In genomic region chr1:25245393-25245792, GRCh38 we compare ENCODE assay signal across 10 cellular contexts. TPM values are rescaled to one million over a fixed set of nuclear protein-coding genes. Genes with fewer than 3 reads are reported as not detected.
DNase-seq lines count a peak whose midpoint lies in the region; ATAC-seq and TF ChIP-seq lines count a peak whose summit lies in the region.
"Had no signal": no experiment of that assay in that cellular context is flagged by ENCODE, and none has a peak within 500 bp of the region (broad histone marks: within the 10 kb centered on the region; RNA-seq: fewer than 3 reads in every experiment).

No MANE protein-coding gene starts in this region.

- H3K27ac ChIP-seq in sigmoid colon: peak overlapping the region in 3 of 4 donors; percentile 98 to 100 (median 99)

- TF ChIP-seq CTCF in GM12865 (IDR thresholded peaks at IDR 0.05; ENCODE audit: insufficient read depth, low read depth, low read length, missing control alignments): no peak
- no peak for TF ChIP-seq CTCF in fibroblast of the aortic adventitia (IDR thresholded peaks at IDR 0.05; ENCODE audit: insufficient read depth, low read length)
- no peak for TF ChIP-seq CTCF in sigmoid colon (IDR thresholded peaks at IDR 0.05)

- peaks cover 58 to 67% (median 61%) of the 10 kb centered on the region in 3 donors for H3K4me1 Mint-ChIP-seq in T-cell

- H3K27ac Mint-ChIP-seq in T-cell: peak overlapping the region; percentile 99

- no peak for DNase-seq in GM12865 (ENCODE audit: low read depth)
- DNase-seq in T-cell: no peak
- DNase-seq in fibroblast of the aortic adventitia (ENCODE audit: low read depth): no peak
- no peak for DNase-seq in sigmoid colon
- no peak for DNase-seq in putamen (ENCODE audit: low spot score)
- DNase-seq in NCI-H146 treated with DMSO at 0.1 percent for 48 hours (lab: John Stamatoyannopoulos, UW; ENCODE audit: unreplicated experiment): no peak
- DNase-seq in erythroblast (lab: John Stamatoyannopoulos, UW): no peak
- no peak for DNase-seq in NOMO-1 treated with DMSO at 0.1 percent for 48 hours (lab: John Stamatoyannopoulos, UW; ENCODE audit: unreplicated experiment)
- DNase-seq: thyroid gland had no signal

- intact Hi-C loops in sigmoid colon (cut with DNase I): loop anchor here (10.0 kb wide), 1 partner anchor 569 kb away; the partner anchor contains the start of gene MTFR1L

- peaks cover 20 to 48% (median 28%) of the 10 kb centered on the region in 4 donors for H3K36me3 ChIP-seq in sigmoid colon

- H3K36me3 Mint-ChIP-seq in T-cell: peaks cover 39% of the 10 kb centered on the region

- CTCF ChIA-PET in T-cell (lab: Charles Lee): no interaction called here

- peak overlapping the region; percentile 73 for H3K4me3 ChIP-seq in GM12865 (ENCODE audit: low read depth, low read length)
- H3K4me3 ChIP-seq in fibroblast of the aortic adventitia (ENCODE audit: low read depth, low read length): peak overlapping the region; percentile 100
- peak overlapping the region; percentile 79 to 97 (median 95) for H3K4me3 ChIP-seq in sigmoid colon

- H3K4me1 ChIP-seq in sigmoid colon: peaks cover 0 to 42% (median 33%) of the 10 kb centered on the region in 4 donors

- WGBS in sigmoid colon, 2 donors: 70 to 85% methylated on average over 5 of the region's 5 CpGs

- no peaks in the 10 kb centered on the region for H3K27me3 Mint-ChIP-seq in T-cell

- TF ChIP-seq EP300 in sigmoid colon (IDR thresholded peaks at IDR 0.05): no peak

- no peaks in the 10 kb centered on the region for H3K9me3 ChIP-seq in sigmoid colon
- H3K9me3 ChIP-seq: thyroid gland had no signal

- POLR2A ChIA-PET in T-cell (lab: Charles Lee): interaction anchor here (0.5 to 3.4 kb wide), 8 partner anchors 13 to 1547 kb away, joined by 3 to 37 read pairs (median 4); partner anchors contain the start of gene SYF2 (in 2 of the 2)

- no peaks in the 10 kb centered on the region for H3K27me3 ChIP-seq in sigmoid colon
- H3K27me3 ChIP-seq: thyroid gland had no signal

- peak overlapping the region; percentile 96 to 98 (median 98) for H3K4me3 Mint-ChIP-seq in T-cell

- ATAC-seq in T-cell (replicated peaks in 1 of 4): no peak

- H3K9me3 Mint-ChIP-seq in T-cell: no peaks in the 10 kb centered on the region

- TF ChIP-seq POLR2A in sigmoid colon (IDR thresholded peaks at IDR 0.05) (no peak), erythroblast (IDR thresholded peaks at IDR 0.05; ENCODE audit: low read length) (no peak)

RNA-seq across cellular contexts. Expression of gene RSRP1, which starts 1.9 kb away (rescaled TPM):
- total RNA-seq in T-cell (100 to 1,000 TPM; 433 to 572 (median 461) TPM), fibroblast of the aortic adventitia (ENCODE audit: low replicate concordance) (51.2 and 174 TPM in 2 replicates), sigmoid colon (100 to 1,000 TPM in 1 of 4 donors, 10 to 100 TPM in 3; 70.9 to 134 (median 88.1) TPM)
- 10 to 100 TPM; 15.5 to 89.6 (median 21.0) TPM for polyA plus RNA-seq in sigmoid colon

RNA-seq across cellular contexts. Expression of gene SYF2, which starts 13.1 kb away (rescaled TPM):
- 10 to 100 TPM; 65.9 to 71.4 (median 68.6) TPM for total RNA-seq in T-cell
- total RNA-seq in fibroblast of the aortic adventitia (ENCODE audit: low replicate concordance): 44.7 and 227 TPM in 2 replicates
- total RNA-seq in sigmoid colon: 100 to 1,000 TPM in 1 of 4 donors, 10 to 100 TPM in 3; 58.2 to 100 (median 83.8) TPM
- polyA plus RNA-seq in sigmoid colon: 100 to 1,000 TPM in 2 of 3 donors, 10 to 100 TPM in 1; 67.0 to 138 (median 108) TPM

RNA-seq across cellular contexts. Expression of gene RHD, which starts 26.9 kb away (rescaled TPM):
- total RNA-seq in T-cell (under 1 TPM in 2 of 5 donors, not detected in 3; 0.13 to 0.19 TPM), fibroblast of the aortic adventitia (ENCODE audit: low replicate concordance) (not detected in 2 replicates), sigmoid colon (under 1 TPM in 1 of 4 donors, not detected in 3; 0.36 TPM)
- polyA plus RNA-seq in sigmoid colon: not detected
- total RNA-seq: activated CD8-positive, alpha-beta memory T cell treated with anti-CD3 and anti-CD28 coated beads for 36 hours; thyroid gland had no signal
